Comparison of ENCODE assay signal across 2 cellular contexts in the genomic region with DNA sequence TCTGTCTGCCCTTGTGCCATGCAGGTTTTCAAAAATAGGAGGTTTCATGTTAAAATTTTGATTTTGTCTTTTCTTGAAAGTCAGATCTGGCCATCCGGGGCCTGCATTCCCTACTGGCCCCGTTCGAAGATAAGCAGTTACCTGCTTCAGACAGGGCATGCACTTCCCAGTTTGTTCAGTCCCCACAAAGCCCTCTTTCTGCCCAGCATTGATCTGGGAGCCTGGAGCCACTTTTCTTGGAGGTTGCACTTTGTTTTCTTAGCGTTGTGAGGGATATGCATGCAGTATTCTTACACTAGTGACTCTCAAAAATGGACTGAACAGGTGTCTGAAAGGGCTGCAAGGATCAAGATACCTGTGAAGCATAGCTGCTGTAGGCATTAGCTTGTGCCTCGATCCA.
TF ChIP-seq lines count a peak whose summit lies in the region.

No MANE protein-coding gene starts in this region.

TF ChIP-seq in HEK293, 187 proteins besides CTCF, POLR2A, EP300 and RAD21:
- TF ChIP-seq ZNF157 (tag by site-specific recombination; IDR thresholded peaks at IDR 0.05) (peak; percentile 89), ZNF510 (tag by site-specific recombination; IDR thresholded peaks at IDR 0.05; ENCODE audit: insufficient replicate concordance) (no peak)
TF ChIP-seq in HEK293: peak in this region for 1.

TF ChIP-seq in endothelial cell of umbilical vein, 7 proteins besides CTCF, POLR2A, EP300 and RAD21:
- TF ChIP-seq JUN (IDR thresholded peaks at IDR 0.05; ENCODE audit: borderline replicate concordance, insufficient read depth, insufficient read length, low read depth), result no peak
- TF ChIP-seq, protein P1, sequence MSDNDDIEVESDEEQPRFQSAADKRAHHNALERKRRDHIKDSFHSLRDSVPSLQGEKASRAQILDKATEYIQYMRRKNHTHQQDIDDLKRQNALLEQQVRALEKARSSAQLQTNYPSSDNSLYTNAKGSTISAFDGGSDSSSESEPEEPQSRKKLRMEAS (IDR thresholded peaks at IDR 0.05; ENCODE audit: insufficient read depth, insufficient read length), result no peak
- no peak for TF ChIP-seq EZH2 (IDR thresholded peaks at IDR 0.05; ENCODE audit: borderline replicate concordance, low read depth, low read length, severe bottlenecking)
- no peak for TF ChIP-seq POLR2AphosphoS5 (IDR thresholded peaks at IDR 0.05; ENCODE audit: insufficient read depth, low read depth, low read length)
- TF ChIP-seq GATA2 (IDR thresholded peaks at IDR 0.05; ENCODE audit: insufficient read depth, insufficient read length, low read depth, low read length), result no peak
- TF ChIP-seq FOS (IDR thresholded peaks at IDR 0.05; ENCODE audit: borderline replicate concordance, insufficient read depth, low read length), result no peak
- TF ChIP-seq MYC (IDR thresholded peaks at IDR 0.05; ENCODE audit: low read depth, low read length), result no peak
